Comparison of ENCODE assay signal across 9 cellular contexts in genomic region chr4:40991908-40992307, GRCh38.
DNase-seq lines count a peak whose midpoint lies in the region; ATAC-seq and TF ChIP-seq lines count a peak whose summit lies in the region.
"Had no signal": no experiment of that assay in that cellular context is flagged by ENCODE, and none has a peak within 500 bp of the region (broad histone marks: within the 10 kb centered on the region; RNA-seq: fewer than 3 reads in every experiment).

No MANE protein-coding gene starts in this region.

- WGBS in aorta, 2 donors = 77% methylated on average over 3 of the region's 3 CpGs

- H3K36me3 ChIP-seq in aorta (ENCODE audit: control insufficient read depth in 1 of 2, insufficient read depth in 2 of 2, low read length in 1 of 2) = no peaks in the 10 kb centered on the region
- H3K36me3 ChIP-seq: pancreas had no signal

- no peak for TF ChIP-seq CTCF in omental fat pad (IDR thresholded peaks at IDR 0.05)

- no peak overlapping the region for H3K4me3 ChIP-seq in aorta (ENCODE audit: low read length in 2 of 2)
- H3K4me3 ChIP-seq: pancreas had no signal

- DNase-seq in germinal center (ENCODE audit: low spot score) (peak; percentile 26), aorta (no peak), posterior cingulate gyrus (no peak), omental fat pad (ENCODE audit: low spot score) (no peak)
- DNase-seq in stimulated activated CD4-positive, alpha-beta T cell treated with anti-CD3 and anti-CD28 coated beads, Interleukin-15, amount 100 ng/mL, for 24 hours = no peak
- DNase-seq: pancreas had no signal

- intact Hi-C loops in aorta (cut with DNase I) (loop anchor here in 1 of 2 donors (10.0 kb wide), 1 partner anchor 53 kb away; no protein-coding TSS in a partner anchor), posterior cingulate gyrus (cut with DNase I) (no loop called here)

- H3K9me3 ChIP-seq in aorta (ENCODE audit: control insufficient read depth, low read length) = no peaks in the 10 kb centered on the region
- H3K9me3 ChIP-seq: pancreas had no signal

- no peaks in the 10 kb centered on the region for H3K27me3 ChIP-seq in aorta (ENCODE audit: control insufficient read depth in 1 of 2, insufficient read depth in 2 of 2, low read length in 1 of 2)
- H3K27me3 ChIP-seq: pancreas had no signal

- H3K27ac ChIP-seq in aorta (ENCODE audit: low read depth in 1 of 2, low read length in 2 of 2) = no peak overlapping the region

- H3K4me1 ChIP-seq in aorta (ENCODE audit: control insufficient read depth in 1 of 2, insufficient read depth in 2 of 2, low read length in 2 of 2) = peaks cover 3 to 9% of the 10 kb centered on the region in 2 donors

- ATAC-seq in GM18519 (IDR thresholded peaks at IDR 0.05; ENCODE audit: low FRiP score, unreplicated experiment) (peak; percentile 51), GM21619 (IDR thresholded peaks at IDR 0.05; ENCODE audit: unreplicated experiment) (peak; percentile 43), HG03280 (IDR thresholded peaks at IDR 0.05; ENCODE audit: unreplicated experiment) (peak; percentile 62), aorta (ENCODE audit: low FRiP score) (no peak), omental fat pad (ENCODE audit: low FRiP score) (no peak)

Comparison
In these comparisons a context has a peak if more than half of its experiments do, and no peak if none do; other contexts are left out.
1. ATAC-seq: peak in GM18519 (single experiment), GM21619 (single experiment) and HG03280 (single experiment); none in aorta (single experiment) and omental fat pad (single experiment).